ENCODE assay signal across 9 cellular contexts in genomic region chr1:38973145-38973544, GRCh38. TPM values are rescaled to one million over a fixed set of nuclear protein-coding genes. Genes with fewer than 3 reads are reported as not detected.
"Had no signal": no experiment of that assay in that cellular context is flagged by ENCODE, and none has a peak within 500 bp of the region (broad histone marks: within the 10 kb centered on the region; RNA-seq: fewer than 3 reads in every experiment).

No MANE protein-coding gene starts in this region.

RNA-seq across cellular contexts. Expression of gene RHBDL2, which starts 31.5 kb away (rescaled TPM):
- total RNA-seq: activated B cell treated with CpG ODN at 0.5 μM for 24 hours; activated CD8-positive, alpha-beta T cell treated with anti-CD3 and anti-CD28 coated beads for 36 hours; activated T-cell treated with anti-CD3 and anti-CD28 coated beads, Interleukin-2, amount 50 U/mL, for 4 hours; activated T-helper 17 cell treated with anti-CD3 and anti-CD28 coated beads, Interleukin-2, amount 50 U/mL, for 72 hours; astrocyte; cardiac septum; esophagus muscularis mucosa; gastrocnemius medialis; T-helper 2 cell treated with Interferon-gamma antibody and Interleukin-4, amounts not matched to agents 100 ng/mL and 5 ng/mL, for 36 hours had no signal
